Comparison of ENCODE assay signal across 1 cellular context in the genomic region with DNA sequence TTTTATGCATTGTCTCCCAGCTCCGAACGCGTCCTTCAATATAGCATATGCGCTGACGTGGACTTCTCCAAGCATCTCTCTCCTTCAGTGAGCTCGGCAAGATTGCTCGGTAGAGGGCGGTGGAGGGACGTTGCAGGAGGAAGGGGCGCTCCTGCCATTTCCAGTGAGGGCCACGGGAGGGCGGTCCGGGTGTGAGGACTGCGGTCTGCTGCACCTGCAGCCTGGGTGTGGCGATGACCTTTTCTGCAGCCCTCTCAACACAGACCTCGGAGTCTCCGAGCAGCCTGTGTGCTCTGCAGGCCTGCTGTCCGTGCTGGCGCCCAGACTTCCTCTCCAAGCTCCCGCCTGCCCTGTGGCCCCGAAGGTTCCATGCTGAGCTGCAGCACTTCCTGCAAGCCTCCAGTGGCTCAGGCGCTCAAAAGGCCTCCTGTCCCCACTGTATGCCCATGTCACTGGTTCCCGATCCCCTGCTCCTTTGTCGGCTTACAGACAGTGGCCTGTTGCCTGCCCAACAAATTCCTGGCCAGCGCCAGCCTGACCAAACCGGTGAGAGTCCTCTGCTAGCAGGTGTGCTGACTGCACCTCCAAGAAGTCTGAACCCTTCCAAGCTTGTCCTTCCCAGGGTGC.
TF ChIP-seq lines count a peak whose summit lies in the region.

No MANE protein-coding gene starts in this region.

TF ChIP-seq in K562, 482 proteins besides CTCF, POLR2A, EP300 and RAD21 (continued from another document and continues in another):
- TF ChIP-seq, protein P1, sequence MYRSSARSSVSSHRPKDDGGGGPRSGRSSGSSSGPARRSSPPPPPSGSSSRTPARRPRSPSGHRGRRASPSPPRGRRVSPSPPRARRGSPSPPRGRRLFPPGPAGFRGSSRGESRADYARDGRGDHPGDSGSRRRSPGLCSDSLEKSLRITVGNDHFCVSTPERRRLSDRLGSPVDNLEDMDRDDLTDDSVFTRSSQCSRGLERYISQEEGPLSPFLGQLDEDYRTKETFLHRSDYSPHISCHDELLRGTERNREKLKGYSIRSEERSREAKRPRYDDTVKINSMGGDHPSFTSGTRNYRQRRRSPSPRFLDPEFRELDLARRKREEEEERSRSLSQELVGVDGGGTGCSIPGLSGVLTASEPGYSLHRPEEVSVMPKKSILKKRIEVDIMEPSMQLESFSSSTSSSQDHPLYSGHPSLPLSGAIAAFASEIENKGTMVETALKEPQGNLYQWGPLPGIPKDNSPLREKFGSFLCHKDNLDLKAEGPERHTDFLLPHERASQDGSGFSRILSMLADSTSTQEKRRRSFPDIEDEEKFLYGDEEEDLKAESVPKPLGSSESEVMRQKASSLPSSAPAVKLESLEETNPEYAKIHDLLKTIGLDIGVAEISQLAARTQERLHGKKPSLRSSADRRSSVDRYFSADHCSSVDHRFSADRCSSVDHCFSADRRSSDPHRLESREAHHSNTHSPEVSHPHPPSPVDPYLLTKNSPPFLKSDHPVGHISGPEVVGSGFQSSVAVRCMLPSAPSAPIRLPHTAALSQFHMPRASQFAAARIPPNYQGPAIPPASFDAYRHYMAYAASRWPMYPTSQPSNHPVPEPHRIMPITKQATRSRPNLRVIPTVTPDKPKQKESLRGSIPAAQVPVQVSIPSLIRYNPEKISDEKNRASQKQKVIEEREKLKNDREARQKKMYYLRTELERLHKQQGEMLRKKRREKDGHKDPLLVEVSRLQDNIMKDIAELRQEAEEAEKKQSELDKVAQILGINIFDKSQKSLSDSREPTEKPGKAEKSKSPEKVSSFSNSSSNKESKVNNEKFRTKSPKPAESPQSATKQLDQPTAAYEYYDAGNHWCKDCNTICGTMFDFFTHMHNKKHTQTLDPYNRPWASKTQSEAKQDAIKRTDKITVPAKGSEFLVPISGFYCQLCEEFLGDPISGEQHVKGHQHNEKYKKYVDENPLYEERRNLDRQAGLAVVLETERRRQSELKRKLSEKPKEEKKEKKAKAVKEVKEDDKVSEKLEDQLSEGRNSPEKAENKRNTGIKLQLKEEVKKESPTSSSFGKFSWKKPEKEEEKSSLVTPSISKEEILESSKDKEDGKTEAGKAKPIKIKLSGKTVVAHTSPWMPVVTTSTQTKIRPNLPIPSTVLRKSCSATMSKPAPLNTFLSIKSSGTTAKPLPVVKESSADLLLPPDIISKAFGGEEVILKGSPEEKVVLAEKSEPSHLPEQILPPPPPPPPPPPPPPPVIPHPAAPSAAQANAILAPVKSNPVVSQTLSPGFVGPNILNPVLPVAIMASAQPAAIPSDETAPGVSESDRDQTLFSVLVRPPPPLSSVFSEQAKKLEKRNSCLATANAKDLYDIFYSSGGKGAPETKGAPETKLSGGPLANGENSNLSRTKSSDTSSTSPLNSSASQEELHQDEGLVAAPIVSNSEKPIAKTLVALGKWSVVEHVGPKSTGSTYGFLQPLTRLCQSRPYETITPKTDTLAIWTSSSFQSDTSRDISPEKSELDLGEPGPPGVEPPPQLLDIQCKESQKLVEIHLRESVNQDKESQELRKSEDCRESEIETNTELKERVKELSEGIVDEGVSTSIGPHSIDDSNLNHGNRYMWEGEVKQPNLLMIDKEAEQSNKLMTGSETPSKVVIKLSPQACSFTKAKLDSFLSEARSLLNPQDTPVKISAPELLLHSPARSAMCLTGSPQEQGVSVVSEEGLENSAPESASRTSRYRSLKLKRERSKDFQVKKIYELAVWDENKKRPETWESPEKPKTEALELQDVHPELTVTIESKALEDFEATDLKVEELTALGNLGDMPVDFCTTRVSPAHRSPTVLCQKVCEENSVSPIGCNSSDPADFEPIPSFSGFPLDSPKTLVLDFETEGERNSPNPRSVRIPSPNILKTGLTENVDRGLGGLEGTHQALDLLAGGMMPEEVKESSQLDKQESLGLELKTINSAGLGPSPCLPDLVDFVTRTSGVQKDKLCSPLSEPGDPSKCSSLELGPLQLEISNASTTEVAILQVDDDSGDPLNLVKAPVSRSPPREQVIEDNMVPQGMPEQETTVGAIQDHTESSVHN (IDR thresholded peaks at IDR 0.05; ENCODE audit: borderline replicate concordance in 1 of 2, low read depth in 1 of 2) = no peak
- peak; percentile 37 for TF ChIP-seq ARID1B (IDR thresholded peaks at IDR 0.05)
- peak; percentile 75 for TF ChIP-seq ETV5 (CRISPR knock-in tag; IDR thresholded peaks at IDR 0.05; ENCODE audit: low read depth)
- TF ChIP-seq MYNN (IDR thresholded peaks at IDR 0.05) = peak; percentile 75; the same call in 1 of the 2 replicates
- no peak for TF ChIP-seq MYNN (CRISPR knock-in tag; IDR thresholded peaks at IDR 0.05)
- TF ChIP-seq ZNF75A (CRISPR knock-in tag; IDR thresholded peaks at IDR 0.05) = no peak
- TF ChIP-seq, protein P2, sequence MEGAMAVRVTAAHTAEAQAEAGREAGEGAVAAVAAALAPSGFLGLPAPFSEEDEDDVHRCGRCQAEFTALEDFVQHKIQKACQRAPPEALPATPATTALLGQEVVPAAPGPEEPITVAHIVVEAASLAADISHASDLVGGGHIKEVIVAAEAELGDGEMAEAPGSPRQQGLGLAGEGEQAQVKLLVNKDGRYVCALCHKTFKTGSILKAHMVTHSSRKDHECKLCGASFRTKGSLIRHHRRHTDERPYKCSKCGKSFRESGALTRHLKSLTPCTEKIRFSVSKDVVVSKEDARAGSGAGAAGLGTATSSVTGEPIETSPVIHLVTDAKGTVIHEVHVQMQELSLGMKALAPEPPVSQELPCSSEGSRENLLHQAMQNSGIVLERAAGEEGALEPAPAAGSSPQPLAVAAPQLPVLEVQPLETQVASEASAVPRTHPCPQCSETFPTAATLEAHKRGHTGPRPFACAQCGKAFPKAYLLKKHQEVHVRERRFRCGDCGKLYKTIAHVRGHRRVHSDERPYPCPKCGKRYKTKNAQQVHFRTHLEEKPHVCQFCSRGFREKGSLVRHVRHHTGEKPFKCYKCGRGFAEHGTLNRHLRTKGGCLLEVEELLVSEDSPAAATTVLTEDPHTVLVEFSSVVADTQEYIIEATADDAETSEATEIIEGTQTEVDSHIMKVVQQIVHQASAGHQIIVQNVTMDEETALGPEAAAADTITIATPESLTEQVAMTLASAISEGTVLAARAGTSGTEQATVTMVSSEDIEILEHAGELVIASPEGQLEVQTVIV (CRISPR knock-in tag; IDR thresholded peaks at IDR 0.05; ENCODE audit: borderline replicate concordance) = no peak
- TF ChIP-seq SMAD3 (CRISPR knock-in tag; conservative IDR thresholded peaks at IDR 0.05) = 0 out of 2 replicates have a peak, but pooled peaks have one; percentile 63
- TF ChIP-seq, protein P3, sequence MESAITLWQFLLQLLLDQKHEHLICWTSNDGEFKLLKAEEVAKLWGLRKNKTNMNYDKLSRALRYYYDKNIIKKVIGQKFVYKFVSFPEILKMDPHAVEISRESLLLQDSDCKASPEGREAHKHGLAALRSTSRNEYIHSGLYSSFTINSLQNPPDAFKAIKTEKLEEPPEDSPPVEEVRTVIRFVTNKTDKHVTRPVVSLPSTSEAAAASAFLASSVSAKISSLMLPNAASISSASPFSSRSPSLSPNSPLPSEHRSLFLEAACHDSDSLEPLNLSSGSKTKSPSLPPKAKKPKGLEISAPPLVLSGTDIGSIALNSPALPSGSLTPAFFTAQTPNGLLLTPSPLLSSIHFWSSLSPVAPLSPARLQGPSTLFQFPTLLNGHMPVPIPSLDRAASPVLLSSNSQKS (CRISPR knock-in tag; IDR thresholded peaks at IDR 0.05) = no peak
- peak; percentile 76; the same call in 1 of the 2 replicates for TF ChIP-seq ZC3H11A (IDR thresholded peaks at IDR 0.05; ENCODE audit: low read depth, low read length)
- no peak for TF ChIP-seq TAF1 (IDR thresholded peaks at IDR 0.05; ENCODE audit: control insufficient read depth, extremely low read depth, insufficient read depth, low read length, severe bottlenecking)
- TF ChIP-seq, protein P4, sequence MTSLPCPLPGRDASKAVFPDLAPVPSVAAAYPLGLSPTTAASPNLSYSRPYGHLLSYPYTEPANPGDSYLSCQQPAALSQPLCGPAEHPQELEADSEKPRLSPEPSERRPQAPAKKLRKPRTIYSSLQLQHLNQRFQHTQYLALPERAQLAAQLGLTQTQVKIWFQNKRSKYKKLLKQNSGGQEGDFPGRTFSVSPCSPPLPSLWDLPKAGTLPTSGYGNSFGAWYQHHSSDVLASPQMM (CRISPR knock-in tag; IDR thresholded peaks at IDR 0.05) = no peak
- TF ChIP-seq GTF2E2 (tag; IDR thresholded peaks at IDR 0.05) = no peak
- peak; percentile 69; the same call in 1 of the 2 replicates for TF ChIP-seq BMI1 (IDR thresholded peaks at IDR 0.05; ENCODE audit: low read length)
- no peak for TF ChIP-seq CAMTA2 (CRISPR knock-in tag; conservative IDR thresholded peaks at IDR 0.05)
- TF ChIP-seq CHD4 (IDR thresholded peaks at IDR 0.05; ENCODE audit: insufficient read depth, insufficient replicate concordance, low read depth, low read length, poor library complexity, severe bottlenecking) = no peak
- peak; percentile 68 for TF ChIP-seq ZEB2 (IDR thresholded peaks at IDR 0.05)
- TF ChIP-seq MYC (IDR thresholded peaks at IDR 0.05; ENCODE audit: low read depth, low read length) = peak; percentile 72
- no peak for TF ChIP-seq MYC (CRISPR knock-in tag; IDR thresholded peaks at IDR 0.05; ENCODE audit: borderline replicate concordance, low read depth)
- TF ChIP-seq ZNF830 (CRISPR knock-in tag; IDR thresholded peaks at IDR 0.05) = no peak
- no peak for TF ChIP-seq ELF1 (tag; IDR thresholded peaks at IDR 0.05)
- TF ChIP-seq BACH1 (tag; IDR thresholded peaks at IDR 0.05) = no peak
- TF ChIP-seq ZBTB7A (IDR thresholded peaks at IDR 0.05; ENCODE audit: borderline replicate concordance, control insufficient read depth, low read depth, low read length) = no peak
- peak; percentile 28; the same call in 1 of the 2 replicates for TF ChIP-seq POLR2G (IDR thresholded peaks at IDR 0.05; ENCODE audit: low read depth, low read length)
- no peak for TF ChIP-seq ZNF551 (CRISPR knock-in tag; IDR thresholded peaks at IDR 0.05)
- TF ChIP-seq ZZZ3 (IDR thresholded peaks at IDR 0.05) = no peak
- TF ChIP-seq NFE2L1 (tag; IDR thresholded peaks at IDR 0.05; ENCODE audit: borderline replicate concordance, low read depth) = no peak
- peak; percentile 67; the same call in 1 of the 2 replicates for TF ChIP-seq KLF13 (tag; IDR thresholded peaks at IDR 0.05; ENCODE audit: borderline replicate concordance, low read depth)
- peak; percentile 85 for TF ChIP-seq ZBTB17 (CRISPR knock-in tag; IDR thresholded peaks at IDR 0.05)
- TF ChIP-seq CHD2 (IDR thresholded peaks at IDR 0.05; ENCODE audit: low read depth, low read length) = no peak
- no peak for TF ChIP-seq RBM34 (IDR thresholded peaks at IDR 0.05; ENCODE audit: borderline replicate concordance, insufficient read depth, low read length)
- TF ChIP-seq KAT2B (IDR thresholded peaks at IDR 0.05; ENCODE audit: low read depth, low read length) = peak; percentile 18
- no peak for TF ChIP-seq TAL1 (IDR thresholded peaks at IDR 0.05)
- TF ChIP-seq SNRNP70 (optimal IDR thresholded peaks at IDR 0.05; ENCODE audit: low read depth, low read length) = no peak
- TF ChIP-seq, protein P5, sequence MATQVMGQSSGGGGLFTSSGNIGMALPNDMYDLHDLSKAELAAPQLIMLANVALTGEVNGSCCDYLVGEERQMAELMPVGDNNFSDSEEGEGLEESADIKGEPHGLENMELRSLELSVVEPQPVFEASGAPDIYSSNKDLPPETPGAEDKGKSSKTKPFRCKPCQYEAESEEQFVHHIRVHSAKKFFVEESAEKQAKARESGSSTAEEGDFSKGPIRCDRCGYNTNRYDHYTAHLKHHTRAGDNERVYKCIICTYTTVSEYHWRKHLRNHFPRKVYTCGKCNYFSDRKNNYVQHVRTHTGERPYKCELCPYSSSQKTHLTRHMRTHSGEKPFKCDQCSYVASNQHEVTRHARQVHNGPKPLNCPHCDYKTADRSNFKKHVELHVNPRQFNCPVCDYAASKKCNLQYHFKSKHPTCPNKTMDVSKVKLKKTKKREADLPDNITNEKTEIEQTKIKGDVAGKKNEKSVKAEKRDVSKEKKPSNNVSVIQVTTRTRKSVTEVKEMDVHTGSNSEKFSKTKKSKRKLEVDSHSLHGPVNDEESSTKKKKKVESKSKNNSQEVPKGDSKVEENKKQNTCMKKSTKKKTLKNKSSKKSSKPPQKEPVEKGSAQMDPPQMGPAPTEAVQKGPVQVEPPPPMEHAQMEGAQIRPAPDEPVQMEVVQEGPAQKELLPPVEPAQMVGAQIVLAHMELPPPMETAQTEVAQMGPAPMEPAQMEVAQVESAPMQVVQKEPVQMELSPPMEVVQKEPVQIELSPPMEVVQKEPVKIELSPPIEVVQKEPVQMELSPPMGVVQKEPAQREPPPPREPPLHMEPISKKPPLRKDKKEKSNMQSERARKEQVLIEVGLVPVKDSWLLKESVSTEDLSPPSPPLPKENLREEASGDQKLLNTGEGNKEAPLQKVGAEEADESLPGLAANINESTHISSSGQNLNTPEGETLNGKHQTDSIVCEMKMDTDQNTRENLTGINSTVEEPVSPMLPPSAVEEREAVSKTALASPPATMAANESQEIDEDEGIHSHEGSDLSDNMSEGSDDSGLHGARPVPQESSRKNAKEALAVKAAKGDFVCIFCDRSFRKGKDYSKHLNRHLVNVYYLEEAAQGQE (CRISPR knock-in tag; IDR thresholded peaks at IDR 0.05; ENCODE audit: low read depth) = 0 out of 2 replicates have a peak, but pooled peaks have one; percentile 49
- TF ChIP-seq CEBPG (CRISPR knock-in tag; IDR thresholded peaks at IDR 0.05) = peak; percentile 39; the same call in 1 of the 2 replicates
- no peak for TF ChIP-seq CEBPG (tag; conservative IDR thresholded peaks at IDR 0.05 in 1 of 2, IDR thresholded peaks at IDR 0.05 in 1 of 2)
- TF ChIP-seq DACH1 (IDR thresholded peaks at IDR 0.05; ENCODE audit: partially characterized antibody) = no peak
- TF ChIP-seq ZNF121 (CRISPR knock-in tag; conservative IDR thresholded peaks at IDR 0.05) = no peak
- no peak for TF ChIP-seq GTF2F1 (IDR thresholded peaks at IDR 0.05; ENCODE audit: low read depth, low read length)
- TF ChIP-seq TBP (optimal IDR thresholded peaks at IDR 0.05; ENCODE audit: low read depth, low read length) = no peak
- TF ChIP-seq, protein P6, sequence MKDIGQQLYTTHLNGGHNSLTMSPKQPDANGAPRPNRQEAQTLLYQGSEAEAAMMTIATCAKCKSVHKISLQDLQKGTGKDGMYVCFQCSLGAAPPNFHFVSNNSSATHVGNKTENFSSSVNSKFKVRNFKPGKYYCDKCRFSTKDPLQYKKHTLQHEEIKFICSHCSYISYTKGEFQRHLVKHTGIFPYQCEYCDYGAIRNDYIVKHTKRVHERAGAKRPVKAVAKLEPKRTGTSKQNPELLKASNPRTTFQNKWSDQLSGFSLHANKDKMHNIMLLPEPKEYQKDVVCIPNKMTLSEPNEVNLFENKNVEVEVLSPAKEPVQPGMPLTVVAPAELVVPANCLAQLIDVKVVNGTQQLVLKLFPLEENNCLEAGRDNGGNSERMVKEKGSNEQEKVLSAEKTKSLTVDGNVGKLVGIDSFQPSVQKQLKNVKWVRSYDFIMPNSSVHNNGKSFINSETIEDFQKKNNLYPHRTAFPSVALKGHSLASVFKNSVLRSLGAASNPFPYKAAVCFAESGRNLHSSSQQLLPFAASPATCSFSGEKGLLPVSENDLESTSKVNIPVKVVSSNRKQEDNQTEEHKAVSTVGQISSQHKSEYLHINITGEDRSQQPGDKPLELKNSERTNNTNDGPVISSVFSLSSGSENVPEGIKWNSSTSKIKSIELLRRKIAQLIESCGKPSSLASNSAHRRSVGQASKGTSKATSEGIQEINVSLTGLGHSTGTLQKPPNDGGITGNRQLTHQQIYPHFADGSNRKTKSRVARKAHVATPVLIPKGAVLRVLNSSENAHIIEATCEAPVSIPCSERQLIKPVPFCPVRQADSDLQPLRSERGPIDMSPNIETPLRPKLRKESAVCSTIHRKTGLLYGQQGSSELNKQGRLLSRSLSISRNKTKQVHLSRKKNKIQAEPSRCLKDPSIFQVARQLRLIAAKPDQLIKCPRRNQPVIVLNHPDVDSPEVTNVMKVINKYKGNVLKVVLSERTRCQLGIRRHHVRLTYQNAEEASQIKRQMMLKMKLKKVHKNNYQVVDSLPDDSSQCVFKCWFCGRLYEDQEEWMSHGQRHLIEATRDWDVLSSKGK (CRISPR knock-in tag; IDR thresholded peaks at IDR 0.05) = no peak
- TF ChIP-seq HLTF (IDR thresholded peaks at IDR 0.05) = peak; percentile 69; the same call in 1 of the 2 replicates
- TF ChIP-seq PHF8 (IDR thresholded peaks at IDR 0.05; ENCODE audit: borderline replicate concordance, low read length) = no peak
